Comparison of ENCODE assay signal across 12 cellular contexts in the genomic region with DNA sequence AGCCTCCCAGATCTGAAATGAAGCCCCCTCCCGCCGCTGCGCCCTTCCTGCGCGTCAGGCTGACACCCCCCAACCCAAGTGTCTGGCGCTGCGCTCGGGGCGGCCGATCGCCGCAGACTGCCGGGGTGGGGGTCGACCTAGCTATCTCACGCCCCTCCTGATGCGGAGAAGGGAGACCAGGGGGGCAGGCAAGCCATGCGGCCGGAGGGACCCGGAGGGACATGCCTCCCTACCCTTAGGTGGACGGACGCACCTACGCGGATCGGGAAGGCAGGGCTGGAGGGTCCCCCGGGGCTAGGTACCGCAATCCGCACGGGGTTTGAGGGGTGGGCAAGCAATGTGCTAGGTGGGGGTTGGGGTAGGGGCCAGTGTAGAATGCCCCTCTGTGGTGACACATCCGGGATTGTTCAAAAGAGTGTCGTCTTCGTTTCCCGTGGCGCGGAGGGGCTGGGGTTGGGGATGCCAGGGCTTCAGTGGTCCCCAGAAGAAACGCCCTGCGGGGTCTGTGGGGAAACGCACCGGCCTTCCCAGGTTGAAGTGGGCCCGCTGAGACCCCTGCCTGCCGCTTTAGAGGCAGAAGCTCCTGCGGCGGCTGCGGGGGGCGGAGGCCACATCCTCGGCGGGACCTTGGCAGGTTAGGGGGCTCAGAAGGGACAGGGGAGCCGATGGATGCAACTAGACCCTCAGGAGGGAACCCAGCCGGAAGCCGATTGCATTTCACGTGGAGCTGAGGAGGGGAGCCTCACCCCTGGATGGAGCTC. TPM values are rescaled to one million over a fixed set of nuclear protein-coding genes. Genes with fewer than 3 reads are reported as not detected.
DNase-seq lines count a peak whose midpoint lies in the region; ATAC-seq and TF ChIP-seq lines count a peak whose summit lies in the region.
"Had no signal": no experiment of that assay in that cellular context is flagged by ENCODE, and none has a peak within 500 bp of the region (broad histone marks: within the 10 kb centered on the region; RNA-seq: fewer than 3 reads in every experiment).

No MANE protein-coding gene starts in this region.

- no peak overlapping the region for H3K14ac ChIP-seq in mesenchymal stem cell (ENCODE audit: low read length in 2 of 2)

- H3K9me3 Mint-ChIP-seq in T-cell: no peaks in the 10 kb centered on the region
- H3K9me3 Mint-ChIP-seq: stimulated activated memory B cell treated with anti-CD40 and anti-IgM and Interleukin-4, amounts not matched to agents 10 μg/mL and 1 μg/mL and 100 μg/mL, for 72 hours had no signal

- H3K36me3 ChIP-seq in HUES6 (ENCODE audit: control insufficient read depth, insufficient read depth, low read length) (no peaks in the 10 kb centered on the region), mesenchymal stem cell (ENCODE audit: control insufficient read depth in 1 of 2, insufficient read depth in 2 of 2, low read depth in 1 of 2, low read length in 2 of 2) (no peaks in the 10 kb centered on the region), suprapubic skin (no peaks in the 10 kb centered on the region)

- H4K91ac ChIP-seq in mesenchymal stem cell (ENCODE audit: low read length): no peak overlapping the region

- H3K4me3 ChIP-seq in HUES6 (ENCODE audit: low read depth, low read length) (peak overlapping the region; percentile 78), coronary artery (peak overlapping the region; percentile 66), mesenchymal stem cell (ENCODE audit: insufficient read depth in 1 of 2, low read depth in 1 of 2, low read length in 2 of 2) (peak overlapping the region in 1 of 2 experiments; percentile 72), suprapubic skin (peak overlapping the region; percentile 53)
- H3K4me3 ChIP-seq: body of pancreas had no signal

- no peak for ATAC-seq in T-cell (replicated peaks in 1 of 4)
- no peak for ATAC-seq in HG03432 (IDR thresholded peaks at IDR 0.05; ENCODE audit: unreplicated experiment)
- ATAC-seq: stimulated activated memory B cell treated with anti-CD40 and anti-IgM and Interleukin-4, amounts not matched to agents 10 μg/mL and 1 μg/mL and 100 μg/mL, for 72 hours had no signal

- no peaks in the 10 kb centered on the region for H3K79me1 ChIP-seq in mesenchymal stem cell (replicated peaks; ENCODE audit: low read length, poor library complexity, severe bottlenecking)

- CTCF ChIA-PET in T-cell (lab: Charles Lee): no interaction called here

- H4K8ac ChIP-seq in mesenchymal stem cell (ENCODE audit: low read length): no peak overlapping the region

- WGBS in mesenchymal stem cell: 12% methylated on average over 50 of the region's 50 CpGs
- 6% methylated on average over 24 of the region's 50 CpGs for WGBS in suprapubic skin

- H3K27ac Mint-ChIP-seq in T-cell: no peak overlapping the region
- H3K27ac Mint-ChIP-seq: stimulated activated memory B cell treated with anti-CD40 and anti-IgM and Interleukin-4, amounts not matched to agents 10 μg/mL and 1 μg/mL and 100 μg/mL, for 72 hours had no signal

- no peak for TF ChIP-seq CTCF in coronary artery (IDR thresholded peaks at IDR 0.05)
- TF ChIP-seq CTCF in suprapubic skin (IDR thresholded peaks at IDR 0.05): no peak

- no peak overlapping the region for H3K18ac ChIP-seq in mesenchymal stem cell (ENCODE audit: low read depth in 1 of 2, low read length in 2 of 2)

- H3K4me1 ChIP-seq in HUES6 (ENCODE audit: control insufficient read depth, insufficient read depth, low read length) (peaks cover 19% of the 10 kb centered on the region), mesenchymal stem cell (ENCODE audit: control insufficient read depth, insufficient read depth, low read depth, low read length) (peaks cover 8% of the 10 kb centered on the region), suprapubic skin (peaks cover 17% of the 10 kb centered on the region)

- no peak overlapping the region for H2BK12ac ChIP-seq in mesenchymal stem cell (ENCODE audit: low read length in 2 of 2)

- no peak overlapping the region for H2BK5ac ChIP-seq in mesenchymal stem cell (ENCODE audit: low read depth, low read length, poor library complexity, severe bottlenecking)

- no peak overlapping the region for H2AFZ ChIP-seq in mesenchymal stem cell (ENCODE audit: low read depth, low read length)

- H3K27me3 ChIP-seq in HUES6 (ENCODE audit: control insufficient read depth, insufficient read depth, low read length): peaks cover 56% of the 10 kb centered on the region
- peaks cover 62 to 90% of the 10 kb centered on the region in 2 experiments for H3K27me3 ChIP-seq in mesenchymal stem cell (ENCODE audit: control insufficient read depth in 1 of 2, insufficient read depth in 1 of 2, low read length in 2 of 2)
- peaks cover 56% of the 10 kb centered on the region for H3K27me3 ChIP-seq in suprapubic skin

- H3K23ac ChIP-seq in mesenchymal stem cell (ENCODE audit: low read length in 2 of 2): no peak overlapping the region

- no peak for DNase-seq in coronary artery (ENCODE audit: low spot score)
- no peak for DNase-seq in mesenchymal stem cell
- no peak for DNase-seq in suprapubic skin (ENCODE audit: low spot score in 2 of 2)
- no peak for DNase-seq in GF-D8 (lab: John Stamatoyannopoulos, UW)
- DNase-seq in T-cell: no peak
- DNase-seq: activated T-cell treated with anti-CD3 and anti-CD28 coated beads, Interleukin-2, amount 50 U/mL, for 48 hours; body of pancreas; erythroblast; stimulated activated CD4-positive, alpha-beta T cell treated with anti-CD3 and anti-CD28 coated beads, Interleukin-1b, Interleukin-23, amount 100 ng/mL, for 48 hours had no signal

- H2BK120ac ChIP-seq in mesenchymal stem cell (ENCODE audit: low read depth, low read length): no peak overlapping the region

- peak overlapping the region in 1 of 3 donors; percentile 27 for H3K4me3 Mint-ChIP-seq in T-cell
- H3K4me3 Mint-ChIP-seq: stimulated activated memory B cell treated with anti-CD40 and anti-IgM and Interleukin-4, amounts not matched to agents 10 μg/mL and 1 μg/mL and 100 μg/mL, for 72 hours had no signal

- TF ChIP-seq EP300 in suprapubic skin (IDR thresholded peaks at IDR 0.05): no peak

- H3K36me3 Mint-ChIP-seq in T-cell: no peaks in the 10 kb centered on the region
- H3K36me3 Mint-ChIP-seq: stimulated activated memory B cell treated with anti-CD40 and anti-IgM and Interleukin-4, amounts not matched to agents 10 μg/mL and 1 μg/mL and 100 μg/mL, for 72 hours had no signal

- no peak overlapping the region for H2BK15ac ChIP-seq in mesenchymal stem cell (ENCODE audit: low read depth, poor library complexity, severe bottlenecking)

- TF ChIP-seq POLR2A in suprapubic skin (IDR thresholded peaks at IDR 0.05): no peak

- H3K9ac ChIP-seq in HUES6 (ENCODE audit: low read length): peak overlapping the region; percentile 39
- H3K9ac ChIP-seq in mesenchymal stem cell (ENCODE audit: low read length): peak overlapping the region; percentile 59

- H3K4ac ChIP-seq in mesenchymal stem cell (ENCODE audit: low read depth in 1 of 2, low read length in 2 of 2): no peak overlapping the region

- H3K27ac ChIP-seq in HUES6 (ENCODE audit: low read depth, low read length): no peak overlapping the region
- H3K27ac ChIP-seq in coronary artery: no peak overlapping the region
- no peak overlapping the region for H3K27ac ChIP-seq in mesenchymal stem cell (ENCODE audit: low read length, poor library complexity, severe bottlenecking)
- no peak overlapping the region for H3K27ac ChIP-seq in suprapubic skin
- H3K27ac ChIP-seq: body of pancreas had no signal

- no peak overlapping the region for H3K4me2 ChIP-seq in mesenchymal stem cell (ENCODE audit: low read length, poor library complexity, severe bottlenecking)

- H3K27me3 Mint-ChIP-seq in T-cell: peaks cover 45 to 48% of the 10 kb centered on the region in 2 donors

- H3K9me3 ChIP-seq in HUES6 (ENCODE audit: control insufficient read depth, insufficient read depth, low read depth, low read length) (no peaks in the 10 kb centered on the region), mesenchymal stem cell (ENCODE audit: control insufficient read depth, low read length) (no peaks in the 10 kb centered on the region), suprapubic skin (no peaks in the 10 kb centered on the region)
- H3K9me3 ChIP-seq: body of pancreas had no signal

- no peak overlapping the region for H2AK5ac ChIP-seq in mesenchymal stem cell (ENCODE audit: low read length, severe bottlenecking)

- POLR2A ChIA-PET in T-cell (lab: Charles Lee): no interaction called here

- peaks cover 0 to 4% (median 4%) of the 10 kb centered on the region in 3 donors for H3K4me1 Mint-ChIP-seq in T-cell
- H3K4me1 Mint-ChIP-seq: stimulated activated memory B cell treated with anti-CD40 and anti-IgM and Interleukin-4, amounts not matched to agents 10 μg/mL and 1 μg/mL and 100 μg/mL, for 72 hours had no signal

RNA-seq across cellular contexts. Expression of a gene that starts 0.9 kb away (rescaled TPM):
- not detected for polyA plus RNA-seq in mesenchymal stem cell (2013, experiment 1 of 2)
- polyA plus RNA-seq in mesenchymal stem cell (2013, experiment 2 of 2): 0.01 TPM
- 1 to 10 TPM in 2 of 4 donors, under 1 TPM in 2; 0.64 to 6.7 (median 1.1) TPM for total RNA-seq in suprapubic skin
- not detected for total RNA-seq in T-cell
